In the genomic region with DNA sequence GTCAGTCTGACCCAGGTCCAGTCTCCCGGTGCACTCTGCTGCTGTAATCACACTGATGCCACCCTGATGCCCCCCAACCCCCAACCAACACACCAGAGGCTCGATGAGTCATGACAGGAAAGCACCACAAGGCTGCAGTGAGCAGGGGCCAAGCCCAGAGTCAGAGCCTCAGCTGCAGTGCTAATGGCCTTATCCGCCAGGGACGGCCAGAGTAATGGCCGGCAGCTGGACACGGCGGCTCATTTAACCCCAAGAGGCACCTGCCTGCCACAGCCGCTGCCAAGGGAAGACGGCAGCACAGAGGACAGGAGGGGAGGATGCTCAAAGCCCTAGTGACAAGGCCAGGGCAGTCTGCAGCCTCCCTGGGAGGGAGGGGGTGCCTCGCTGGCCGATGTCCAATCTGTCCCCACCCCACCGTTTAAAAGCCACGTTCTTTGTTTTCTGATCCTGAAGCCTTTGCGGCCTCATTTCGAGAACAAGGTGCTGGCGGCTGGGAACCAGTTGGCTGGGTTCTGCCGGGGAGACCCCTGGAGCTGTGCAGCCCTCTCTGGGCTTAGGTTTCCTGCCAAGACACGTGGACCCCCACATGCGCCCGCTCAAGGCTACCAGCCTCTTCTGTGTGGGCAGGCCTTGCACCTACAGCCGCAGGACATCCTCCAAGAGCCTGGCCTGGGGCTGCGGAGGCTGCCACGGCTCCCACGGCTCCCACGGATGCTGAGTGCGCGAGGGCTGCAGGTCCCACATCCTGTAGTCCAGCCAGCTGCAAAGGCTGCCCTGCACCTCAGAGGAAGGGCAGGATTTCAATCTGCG, we compare ENCODE assay signal across 12 cellular contexts. TPM values are rescaled to one million over a fixed set of nuclear protein-coding genes. Genes with fewer than 3 reads are reported as not detected.
DNase-seq lines count a peak whose midpoint lies in the region; ATAC-seq and TF ChIP-seq lines count a peak whose summit lies in the region.
"Had no signal": no experiment of that assay in that cellular context is flagged by ENCODE, and none has a peak within 500 bp of the region (broad histone marks: within the 10 kb centered on the region; RNA-seq: fewer than 3 reads in every experiment).

No MANE protein-coding gene starts in this region.

- BruUV-seq in Calu3 (replicated peaks; lab: Mats Ljungman, UMichigan): no TSS peak

- no peak overlapping the region for H3K4me3 Mint-ChIP-seq in Calu3 (ENCODE audit: low read depth, unreplicated experiment)
- no peak overlapping the region for H3K4me3 Mint-ChIP-seq in activated CD4-positive, alpha-beta T cell treated with anti-CD3 and anti-CD28 coated beads, Interleukin-2, amount 10 ng/mL, durations not matched to agents 24 days and 14 days
- H3K4me3 Mint-ChIP-seq: T-cell had no signal

- no peaks in the 10 kb centered on the region for H3K27me3 Mint-ChIP-seq in Calu3 (ENCODE audit: unreplicated experiment)
- no peaks in the 10 kb centered on the region for H3K27me3 Mint-ChIP-seq in activated CD4-positive, alpha-beta T cell treated with anti-CD3 and anti-CD28 coated beads, Interleukin-2, amount 10 ng/mL, durations not matched to agents 24 days and 14 days
- H3K27me3 Mint-ChIP-seq: T-cell had no signal

- H4K20me1 ChIP-seq in osteoblast (ENCODE audit: insufficient read depth, low read length): peaks cover 6% of the 10 kb centered on the region

- peak overlapping the region; percentile 16 for H3K4me2 ChIP-seq in osteoblast (ENCODE audit: insufficient read depth, low read length)

- CTCF ChIA-PET in Calu3 (lab: Charles Lee): interaction anchor here (0.6 kb wide), 1 partner anchor 291 kb away, joined by 4 read pairs; no protein-coding TSS in a partner anchor

- TF ChIP-seq CTCF in Calu3 (IDR thresholded peaks at IDR 0.05; ENCODE audit: unreplicated experiment): no peak
- no peak for TF ChIP-seq CTCF in osteoblast (IDR thresholded peaks at IDR 0.05; ENCODE audit: extremely low read depth, low read depth, low read length)

- intact Hi-C loops in Calu3 (cut with micrococcal nuclease; ENCODE audit: unreplicated experiment): no loop called here
- intact Hi-C loops in activated CD4-positive, alpha-beta T cell treated with anti-CD3 and anti-CD28 coated beads, Interleukin-2, amount 10 ng/mL, durations not matched to agents 24 days and 14 days (cut with micrococcal nuclease): no loop called here

- H3K27ac Mint-ChIP-seq in Calu3 (ENCODE audit: unreplicated experiment): no peak overlapping the region
- no peak overlapping the region for H3K27ac Mint-ChIP-seq in activated CD4-positive, alpha-beta T cell treated with anti-CD3 and anti-CD28 coated beads, Interleukin-2, amount 10 ng/mL, durations not matched to agents 24 days and 14 days
- H3K27ac Mint-ChIP-seq: T-cell had no signal

- peaks cover 15% of the 10 kb centered on the region for H3K4me1 ChIP-seq in osteoblast (ENCODE audit: insufficient read depth, low read length)

- H3K79me2 ChIP-seq in osteoblast (ENCODE audit: insufficient read depth, low read length): peaks cover 14% of the 10 kb centered on the region

- no peak overlapping the region for H3K4me3 ChIP-seq in osteoblast (ENCODE audit: insufficient read depth, low read length)
- H3K4me3 ChIP-seq: lung had no signal

- peaks cover 22% of the 10 kb centered on the region for H3K4me1 Mint-ChIP-seq in Calu3 (ENCODE audit: low read depth, unreplicated experiment)
- peaks cover 12% of the 10 kb centered on the region for H3K4me1 Mint-ChIP-seq in activated CD4-positive, alpha-beta T cell treated with anti-CD3 and anti-CD28 coated beads, Interleukin-2, amount 10 ng/mL, durations not matched to agents 24 days and 14 days

- no peak overlapping the region for H2AFZ ChIP-seq in osteoblast (ENCODE audit: low read length)

- H3K9me3 ChIP-seq in osteoblast (ENCODE audit: low read depth, low read length): no peaks in the 10 kb centered on the region

- ATAC-seq in HG03432 (IDR thresholded peaks at IDR 0.05; ENCODE audit: unreplicated experiment) (no peak), HG02973 (IDR thresholded peaks at IDR 0.05; ENCODE audit: unreplicated experiment) (no peak)
- ATAC-seq: T-cell had no signal

- no peaks in the 10 kb centered on the region for H3K36me3 ChIP-seq in osteoblast (ENCODE audit: insufficient read depth, low read length)

- no peaks in the 10 kb centered on the region for H3K27me3 ChIP-seq in osteoblast (ENCODE audit: insufficient read depth, low read length)

- DNase-seq in Calu3 (peak; percentile 34), NCI-H146 (lab: John Stamatoyannopoulos, UW) (peak; percentile 62), cerebellar cortex (ENCODE audit: low spot score) (peak; percentile 25), osteoblast (ENCODE audit: insufficient read length, low spot score, missing footprints) (peak; percentile 99), NCI-H345 treated with DMSO at 0.1 percent for 48 hours (lab: John Stamatoyannopoulos, UW; ENCODE audit: unreplicated experiment) (no peak)
- no peak for DNase-seq in activated CD4-positive, alpha-beta T cell treated with anti-CD3 and anti-CD28 coated beads, Interleukin-2, amount 10 ng/mL, durations not matched to agents 24 days and 14 days
- DNase-seq: activated T-cell treated with anti-CD3 and anti-CD28 coated beads, Interleukin-2, amount 50 U/mL, for 48 hours; NCI-H187 treated with DMSO at 0.1 percent for 48 hours; T-cell had no signal

- H3K27ac ChIP-seq in osteoblast (ENCODE audit: low read depth, low read length): no peak overlapping the region

- no peaks in the 10 kb centered on the region for H3K9me3 Mint-ChIP-seq in Calu3 (ENCODE audit: low read depth, unreplicated experiment)
- H3K9me3 Mint-ChIP-seq in activated CD4-positive, alpha-beta T cell treated with anti-CD3 and anti-CD28 coated beads, Interleukin-2, amount 10 ng/mL, durations not matched to agents 24 days and 14 days: no peaks in the 10 kb centered on the region
- H3K9me3 Mint-ChIP-seq: T-cell had no signal

- H3K36me3 Mint-ChIP-seq in Calu3 (ENCODE audit: insufficient read depth, unreplicated experiment): no peaks in the 10 kb centered on the region
- H3K36me3 Mint-ChIP-seq in activated CD4-positive, alpha-beta T cell treated with anti-CD3 and anti-CD28 coated beads, Interleukin-2, amount 10 ng/mL, durations not matched to agents 24 days and 14 days (ENCODE audit: low read depth): no peaks in the 10 kb centered on the region
- H3K36me3 Mint-ChIP-seq: T-cell had no signal

RNA-seq across cellular contexts. Expression of gene CCDC85C, which starts 13.1 kb away (rescaled TPM):
- total RNA-seq in Calu3 (2022): 44.6 and 45.1 TPM in 2 replicates
- total RNA-seq in osteoblast: 3.2 and 3.6 TPM in 2 replicates
- 6.7 TPM in 2 replicates for total RNA-seq in activated CD4-positive, alpha-beta T cell treated with anti-CD3 and anti-CD28 coated beads, Interleukin-2, amount 10 ng/mL, durations not matched to agents 24 days and 14 days

RNA-seq across cellular contexts. Expression of gene HHIPL1, which starts 54.0 kb away (rescaled TPM):
- 0.22 TPM in 1 of 2 replicates, not detected in the other for total RNA-seq in Calu3 (2022)
- total RNA-seq in osteoblast: 11.2 and 12.3 TPM in 2 replicates
- not detected in 2 replicates for total RNA-seq in activated CD4-positive, alpha-beta T cell treated with anti-CD3 and anti-CD28 coated beads, Interleukin-2, amount 10 ng/mL, durations not matched to agents 24 days and 14 days

Comparison
In these comparisons a context has a peak if more than half of its experiments do, and no peak if none do; other contexts are left out.
1. DNase-seq: peak in Calu3 (single experiment), NCI-H146 (single experiment), cerebellar cortex (single experiment) and osteoblast (single experiment); none in activated CD4-positive, alpha-beta T cell treated with anti-CD3 and anti-CD28 coated beads, Interleukin-2, amount 10 ng/mL, durations not matched to agents 24 days and 14 days (single experiment) and NCI-H345 treated with DMSO at 0.1 percent for 48 hours (single experiment).